14 cellular contexts compared by ENCODE assay signal in the genomic region with DNA sequence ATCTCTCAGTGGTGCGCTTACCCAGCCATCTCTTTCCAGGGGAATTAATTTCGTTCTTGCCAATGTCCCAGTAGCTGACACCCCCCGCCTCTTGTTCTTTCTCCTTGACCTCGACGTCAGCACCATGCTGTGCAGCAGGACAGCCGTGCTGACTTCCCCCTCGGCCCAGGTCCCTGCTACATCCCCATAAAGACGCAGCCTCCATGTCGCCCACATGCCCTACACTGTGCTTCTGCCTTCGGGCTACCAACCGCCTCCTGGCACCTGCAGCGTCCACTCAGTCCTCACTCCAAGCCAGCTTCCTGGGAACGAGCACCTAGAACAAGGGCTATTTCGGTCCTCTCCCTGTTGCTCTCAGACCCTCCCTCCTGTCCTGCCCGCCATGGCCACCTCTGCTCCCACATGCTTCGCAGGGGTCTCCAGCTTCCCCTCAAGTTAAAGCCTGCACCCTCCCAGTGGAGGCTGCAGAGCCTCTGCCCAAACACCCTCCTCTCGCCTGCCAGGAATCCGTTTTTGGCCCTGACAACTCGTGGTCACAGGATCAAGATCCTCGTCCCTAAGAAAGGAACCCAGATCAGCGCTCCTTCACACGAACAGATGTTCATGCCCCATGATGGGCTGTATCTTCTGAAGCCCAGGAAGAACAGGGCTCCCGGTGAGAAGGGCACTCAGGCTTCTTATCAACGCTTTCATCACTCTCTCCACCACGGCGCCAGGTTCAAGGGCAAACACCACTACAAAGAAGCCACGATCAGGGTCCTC.
DNase-seq lines count a peak whose midpoint lies in the region; ATAC-seq and TF ChIP-seq lines count a peak whose summit lies in the region.
"Had no signal": no experiment of that assay in that cellular context is flagged by ENCODE, and none has a peak within 500 bp of the region (broad histone marks: within the 10 kb centered on the region; RNA-seq: fewer than 3 reads in every experiment).

No MANE protein-coding gene starts in this region.

- H3K36me3 ChIP-seq in endodermal cell (ENCODE audit: control insufficient read depth, insufficient read depth, low read length), result peaks cover 10% of the 10 kb centered on the region
- peaks cover 24% of the 10 kb centered on the region for H3K36me3 ChIP-seq in WERI-Rb-1

- H3K27ac ChIP-seq in endodermal cell (ENCODE audit: low read depth, low read length) (no peak overlapping the region), WERI-Rb-1 (no peak overlapping the region)
- H3K27ac ChIP-seq: BLaER1 treated with 17β-estradiol and CSF1 and Interleukin-3, amounts not matched to agents 10 nM and 100 nM had no signal

- H3K9ac ChIP-seq in endodermal cell (ENCODE audit: extremely low read depth, low read length, poor library complexity, severe bottlenecking), result no peak overlapping the region
- H3K9ac ChIP-seq: BLaER1 treated with 17β-estradiol and CSF1 and Interleukin-3, amounts not matched to agents 10 nM and 100 nM had no signal

- intact Hi-C loops in Right ventricle myocardium superior (cut with DNase I) (no loop called here), Right ventricle myocardium inferior (cut with DNase I) (no loop called here)

- peaks cover 9% of the 10 kb centered on the region for H3K9me3 Mint-ChIP-seq in endodermal cell
- no peaks in the 10 kb centered on the region for H3K9me3 Mint-ChIP-seq in neural crest cell
- H3K9me3 Mint-ChIP-seq: CD4-positive, CD25-positive, alpha-beta regulatory T cell had no signal

- no peaks in the 10 kb centered on the region for H3K9me3 ChIP-seq in endodermal cell (ENCODE audit: control insufficient read depth, low read length)
- no peaks in the 10 kb centered on the region for H3K9me3 ChIP-seq in WERI-Rb-1 (ENCODE audit: severe bottlenecking)

- H3K27me3 Mint-ChIP-seq in endodermal cell (ENCODE audit: insufficient read depth) (no peaks in the 10 kb centered on the region), neural crest cell (ENCODE audit: low read depth) (no peaks in the 10 kb centered on the region)
- H3K27me3 Mint-ChIP-seq: CD4-positive, CD25-positive, alpha-beta regulatory T cell; IgD-negative memory B cell had no signal

- H3K36me3 Mint-ChIP-seq in endodermal cell (ENCODE audit: low read depth), result peaks cover 38% of the 10 kb centered on the region
- peaks cover 16% of the 10 kb centered on the region for H3K36me3 Mint-ChIP-seq in neural crest cell (ENCODE audit: low read depth)

- H3K4me1 Mint-ChIP-seq in endodermal cell, result no peaks in the 10 kb centered on the region
- peaks cover 14% of the 10 kb centered on the region for H3K4me1 Mint-ChIP-seq in neural crest cell
- H3K4me1 Mint-ChIP-seq: IgD-negative memory B cell had no signal

- DNase-seq in Right ventricle myocardium superior (peak; percentile 17), Right ventricle myocardium inferior (ENCODE audit: missing footprints) (no peak), endodermal cell (no peak), neural crest cell (ENCODE audit: low read depth, low spot score) (no peak), WERI-Rb-1 (no peak), GM20000 (ENCODE audit: low spot score) (no peak)
- DNase-seq: 8988T; AML-193; CD4-positive, CD25-positive, alpha-beta regulatory T cell; DMS 273 treated with DMSO at 0.1 percent for 48 hours; EL had no signal

- no peak for ATAC-seq in Right ventricle myocardium superior (ENCODE audit: poor library complexity)
- no peak for ATAC-seq in Right ventricle myocardium inferior
- ATAC-seq in GM19035 (IDR thresholded peaks at IDR 0.05; ENCODE audit: unreplicated experiment), result no peak

- TF ChIP-seq CTCF in endodermal cell (conservative IDR thresholded peaks at IDR 0.05), result no peak
- no peak for TF ChIP-seq CTCF in neural crest cell (conservative IDR thresholded peaks at IDR 0.05)
- TF ChIP-seq CTCF in WERI-Rb-1 (IDR thresholded peaks at IDR 0.05; ENCODE audit: low read depth, low read length), result no peak
- no peak for TF ChIP-seq CTCF in GM20000 (IDR thresholded peaks at IDR 0.05; ENCODE audit: extremely low read depth, missing control alignments)

- H3K4me3 Mint-ChIP-seq in endodermal cell, result no peak overlapping the region
- no peak overlapping the region for H3K4me3 Mint-ChIP-seq in neural crest cell
- H3K4me3 Mint-ChIP-seq: CD4-positive, CD25-positive, alpha-beta regulatory T cell; IgD-negative memory B cell had no signal

- H3K4me1 ChIP-seq in endodermal cell (ENCODE audit: control insufficient read depth, insufficient read depth, low read length), result no peaks in the 10 kb centered on the region

- no peak overlapping the region for H3K4me3 ChIP-seq in endodermal cell (ENCODE audit: low read length)
- H3K4me3 ChIP-seq in WERI-Rb-1 (ENCODE audit: low read depth, low read length), result no peak overlapping the region
- H3K4me3 ChIP-seq: BLaER1 treated with 17β-estradiol and CSF1 and Interleukin-3, amounts not matched to agents 10 nM and 100 nM had no signal

- H3K27me3 ChIP-seq in endodermal cell (ENCODE audit: control insufficient read depth, insufficient read depth, low read length, poor library complexity, severe bottlenecking) (no peaks in the 10 kb centered on the region), WERI-Rb-1 (ENCODE audit: insufficient read depth, low read depth, severe bottlenecking) (no peaks in the 10 kb centered on the region)
- H3K27me3 ChIP-seq: BLaER1 treated with 17β-estradiol and CSF1 and Interleukin-3, amounts not matched to agents 10 nM and 100 nM had no signal

- 93 to 94% methylated on average over 26 to 27 of the region's 27 CpGs for WGBS in endodermal cell (ENCODE audit: insufficient coverage in 1 of 2, insufficient read length in 1 of 2), 2 experiments

- H3K27ac Mint-ChIP-seq in endodermal cell (peak overlapping the region; percentile 40), neural crest cell (ENCODE audit: unreplicated experiment) (peak overlapping the region; percentile 58)
- H3K27ac Mint-ChIP-seq: CD4-positive, CD25-positive, alpha-beta regulatory T cell; IgD-negative memory B cell had no signal
